ENCODE assay signal across 9 cellular contexts in the genomic region with DNA sequence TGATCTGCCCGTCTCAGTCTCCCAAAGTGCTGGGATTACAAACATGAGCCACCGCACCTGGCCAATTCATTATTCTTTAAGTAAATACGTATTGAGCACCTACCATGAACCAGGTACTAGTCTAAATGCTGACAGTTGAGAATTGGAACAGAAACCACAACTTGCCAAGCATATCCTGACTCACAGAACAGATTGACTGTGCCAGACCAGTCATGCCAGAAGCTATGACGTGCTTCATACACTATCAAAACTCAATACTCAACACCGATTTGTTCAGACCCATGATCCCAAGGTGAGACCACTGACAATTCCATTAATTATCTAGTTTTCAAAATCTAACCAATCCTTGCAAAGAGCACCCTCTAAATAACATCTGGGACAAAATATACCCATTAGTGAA.
A peak's percentile ranks its signal among the peaks of the same experiment; 100 is the strongest.
DNase-seq lines count a peak whose midpoint lies in the region; ATAC-seq lines count a peak whose summit lies in the region.
"Had no signal": no experiment of that assay in that cellular context is flagged by ENCODE, and none has a peak within 500 bp of the region (broad histone marks: within the 10 kb centered on the region; RNA-seq: fewer than 3 reads in every experiment).

No MANE protein-coding gene starts in this region.

- no peaks in the 10 kb centered on the region for H3K4me1 Mint-ChIP-seq in activated CD4-positive, alpha-beta T cell treated with anti-CD3 and anti-CD28 coated beads for 36 hours
- peaks cover 26% of the 10 kb centered on the region for H3K4me1 Mint-ChIP-seq in stimulated activated memory B cell treated with anti-CD40 and anti-IgM and Interleukin-4, amounts not matched to agents 10 μg/mL and 1 μg/mL and 100 μg/mL, for 72 hours

- H3K9me3 Mint-ChIP-seq in activated CD4-positive, alpha-beta T cell treated with anti-CD3 and anti-CD28 coated beads for 36 hours (ENCODE audit: low read depth), result no peaks in the 10 kb centered on the region
- H3K9me3 Mint-ChIP-seq in stimulated activated memory B cell treated with anti-CD40 and anti-IgM and Interleukin-4, amounts not matched to agents 10 μg/mL and 1 μg/mL and 100 μg/mL, for 72 hours, result no peaks in the 10 kb centered on the region

- no peaks in the 10 kb centered on the region for H3K27me3 Mint-ChIP-seq in activated CD4-positive, alpha-beta T cell treated with anti-CD3 and anti-CD28 coated beads for 36 hours
- no peaks in the 10 kb centered on the region for H3K27me3 Mint-ChIP-seq in stimulated activated memory B cell treated with anti-CD40 and anti-IgM and Interleukin-4, amounts not matched to agents 10 μg/mL and 1 μg/mL and 100 μg/mL, for 72 hours

- peak; percentile 16 for DNase-seq in activated CD4-positive, alpha-beta T cell treated with anti-CD3 and anti-CD28 coated beads for 36 hours
- DNase-seq in activated CD4-positive, alpha-beta T cell treated with anti-CD3 and anti-CD28 coated beads, Interleukin-2, amount 50 U/mL, for 1 hour, result no peak
- DNase-seq in NCI-H526 (lab: John Stamatoyannopoulos, UW), result peak; percentile 61 to 73
- no peak for DNase-seq in activated naive CD4-positive, alpha-beta T cell (lab: John Stamatoyannopoulos, UW)
- no peak for DNase-seq in cerebellar cortex (ENCODE audit: low spot score)
- DNase-seq in MV-4-11 (lab: John Stamatoyannopoulos, UW), result no peak
- DNase-seq: right cardiac atrium had no signal

- POLR2A ChIA-PET in activated CD4-positive, alpha-beta T cell treated with anti-CD3 and anti-CD28 coated beads for 36 hours (lab: Charles Lee), result interaction anchor here (0.6 kb wide), 1 partner anchor 42 kb away, joined by 3 read pairs; no protein-coding TSS in a partner anchor

- peak; percentile 93 for ATAC-seq in activated CD4-positive, alpha-beta T cell treated with anti-CD3 and anti-CD28 coated beads for 36 hours
- peak; percentile 66 for ATAC-seq in HG02678 (IDR thresholded peaks at IDR 0.05; ENCODE audit: unreplicated experiment)
- ATAC-seq in stimulated activated memory B cell treated with anti-CD40 and anti-IgM and Interleukin-4, amounts not matched to agents 10 μg/mL and 1 μg/mL and 100 μg/mL, for 72 hours, result peak; percentile 94
- ATAC-seq: right cardiac atrium had no signal

- no peak overlapping the region for H3K27ac Mint-ChIP-seq in activated CD4-positive, alpha-beta T cell treated with anti-CD3 and anti-CD28 coated beads for 36 hours
- H3K27ac Mint-ChIP-seq in stimulated activated memory B cell treated with anti-CD40 and anti-IgM and Interleukin-4, amounts not matched to agents 10 μg/mL and 1 μg/mL and 100 μg/mL, for 72 hours, result peak overlapping the region; percentile 59

- H3K36me3 Mint-ChIP-seq in activated CD4-positive, alpha-beta T cell treated with anti-CD3 and anti-CD28 coated beads for 36 hours (ENCODE audit: low read depth), result no peaks in the 10 kb centered on the region
- no peaks in the 10 kb centered on the region for H3K36me3 Mint-ChIP-seq in stimulated activated memory B cell treated with anti-CD40 and anti-IgM and Interleukin-4, amounts not matched to agents 10 μg/mL and 1 μg/mL and 100 μg/mL, for 72 hours

- CTCF ChIA-PET in activated CD4-positive, alpha-beta T cell treated with anti-CD3 and anti-CD28 coated beads for 36 hours (lab: Charles Lee), result no interaction called here

- intact Hi-C loops in activated CD4-positive, alpha-beta T cell treated with anti-CD3 and anti-CD28 coated beads for 36 hours (cut with DNase I, micrococcal nuclease), result no loop called here

- no peak overlapping the region for H3K4me3 Mint-ChIP-seq in activated CD4-positive, alpha-beta T cell treated with anti-CD3 and anti-CD28 coated beads for 36 hours
- peak overlapping the region; percentile 29 for H3K4me3 Mint-ChIP-seq in stimulated activated memory B cell treated with anti-CD40 and anti-IgM and Interleukin-4, amounts not matched to agents 10 μg/mL and 1 μg/mL and 100 μg/mL, for 72 hours

Comparison
In these comparisons a context has a peak if more than half of its experiments do, and no peak if none do; other contexts are left out.
1. DNase-seq: peak in activated CD4-positive, alpha-beta T cell treated with anti-CD3 and anti-CD28 coated beads for 36 hours (single experiment) and NCI-H526 (2 of 2); none in activated CD4-positive, alpha-beta T cell treated with anti-CD3 and anti-CD28 coated beads, Interleukin-2, amount 50 U/mL, for 1 hour (single experiment), activated naive CD4-positive, alpha-beta T cell (0 of 4), cerebellar cortex (single experiment) and MV-4-11 (single experiment).
2. Peak in every context shown above with its lines, with median percentiles within 50 percentile points of each other: ATAC-seq.